In genomic region chr12:72612171-72612570, GRCh38 we compare ENCODE assay signal across 17 cellular contexts.
A peak's percentile ranks its signal among the peaks of the same experiment; 100 is the strongest.
DNase-seq lines count a peak whose midpoint lies in the region.
"Had no signal": no experiment of that assay in that cellular context is flagged by ENCODE, and none has a peak within 500 bp of the region (broad histone marks: within the 10 kb centered on the region; RNA-seq: fewer than 3 reads in every experiment).

No MANE protein-coding gene starts in this region.

- H3K27me3 ChIP-seq in iPS DF 6.9 (ENCODE audit: control insufficient read depth, insufficient read depth, low read length), result no peaks in the 10 kb centered on the region

- WGBS in iPS DF 6.9 (ENCODE audit: insufficient coverage, insufficient read length), result no CpG with 5 or more reads among the region's 2 CpGs

- peak; percentile 8 for DNase-seq in NCI-H748 (lab: John Stamatoyannopoulos, UW; ENCODE audit: unreplicated experiment)
- DNase-seq in NCI-H748 treated with DMSO at 0.1 percent for 48 hours (lab: John Stamatoyannopoulos, UW), result no peak
- DNase-seq in SK-N-MC (ENCODE audit: low read depth, low spot score), result peak; percentile 92
- DNase-seq in iPS DF 6.9 (ENCODE audit: low read depth, low spot score), result peak; percentile 80
- DNase-seq in ACHN, result no peak
- DNase-seq in NCI-H128 (lab: John Stamatoyannopoulos, UW; ENCODE audit: unreplicated experiment), result no peak
- DNase-seq in DMS114 treated with DMSO at 0.1 percent for 48 hours (lab: John Stamatoyannopoulos, UW; ENCODE audit: unreplicated experiment), result no peak
- no peak for DNase-seq in NCI-H524 (lab: John Stamatoyannopoulos, UW)
- DNase-seq: COR-L47, EL, KG1, NCI-H1092, NCI-H1694 treated with DMSO at 0.1 percent for 48 hours, NCI-H2107, NCI-H446, T-cell had no signal

- in situ Hi-C loops in ACHN (cut with HindIII; ENCODE audit: low pct_ligation_motif_present, low pct_unique_long_range_greater_than_20kb, low sequenced_read_pairs), result no loop called here

- H3K9ac ChIP-seq in SK-N-MC (ENCODE audit: insufficient read length), result no peak overlapping the region

- peaks cover 4% of the 10 kb centered on the region; the same call in 1 of the 2 replicates for H3K4me1 ChIP-seq in iPS DF 6.9 (ENCODE audit: control insufficient read depth, insufficient read depth, low read length)
- H3K4me1 ChIP-seq: A549 had no signal

- H3K9me3 ChIP-seq in SK-N-MC (ENCODE audit: low read depth, low read length), result no peaks in the 10 kb centered on the region
- H3K9me3 ChIP-seq in iPS DF 6.9 (ENCODE audit: control insufficient read depth, insufficient read depth, low read length), result no peaks in the 10 kb centered on the region
- H3K9me3 ChIP-seq: A549 had no signal

- no peak overlapping the region; the same call in 1 of the 2 replicates for H3K4me3 ChIP-seq in SK-N-MC
- H3K4me3 ChIP-seq in iPS DF 6.9 (ENCODE audit: low read length), result no peak overlapping the region
- H3K4me3 ChIP-seq: A549 had no signal

- H3K36me3 ChIP-seq in SK-N-MC (ENCODE audit: insufficient read depth, low read length), result no peaks in the 10 kb centered on the region; the same call in 1 of the 2 replicates
- H3K36me3 ChIP-seq in iPS DF 6.9 (ENCODE audit: control insufficient read depth, insufficient read depth, low read length), result no peaks in the 10 kb centered on the region

- H3K27ac ChIP-seq in SK-N-MC (no peak overlapping the region), iPS DF 6.9 (ENCODE audit: low read length) (no peak overlapping the region)
- H3K27ac ChIP-seq: A549 had no signal

Comparison
In these comparisons a context has a peak if more than half of its experiments do, and no peak if none do; other contexts are left out.
1. DNase-seq: peak in NCI-H748 (single experiment), SK-N-MC (single experiment) and iPS DF 6.9 (single experiment); none in NCI-H748 treated with DMSO at 0.1 percent for 48 hours (single experiment), ACHN (single experiment), NCI-H128 (single experiment), DMS114 treated with DMSO at 0.1 percent for 48 hours (single experiment) and NCI-H524 (0 of 2).